In genomic region chr1:153833171-153833570, GRCh38 we compare ENCODE assay signal across 1 cellular context.
TF ChIP-seq lines count a peak whose summit lies in the region.

No MANE protein-coding gene starts in this region.

TF ChIP-seq in HepG2, 621 proteins besides CTCF, POLR2A, EP300 and RAD21 (continued from another document):
- no peak for TF ChIP-seq AHDC1 (CRISPR knock-in tag; IDR thresholded peaks at IDR 0.05; ENCODE audit: borderline replicate concordance)
- TF ChIP-seq, protein P1, sequence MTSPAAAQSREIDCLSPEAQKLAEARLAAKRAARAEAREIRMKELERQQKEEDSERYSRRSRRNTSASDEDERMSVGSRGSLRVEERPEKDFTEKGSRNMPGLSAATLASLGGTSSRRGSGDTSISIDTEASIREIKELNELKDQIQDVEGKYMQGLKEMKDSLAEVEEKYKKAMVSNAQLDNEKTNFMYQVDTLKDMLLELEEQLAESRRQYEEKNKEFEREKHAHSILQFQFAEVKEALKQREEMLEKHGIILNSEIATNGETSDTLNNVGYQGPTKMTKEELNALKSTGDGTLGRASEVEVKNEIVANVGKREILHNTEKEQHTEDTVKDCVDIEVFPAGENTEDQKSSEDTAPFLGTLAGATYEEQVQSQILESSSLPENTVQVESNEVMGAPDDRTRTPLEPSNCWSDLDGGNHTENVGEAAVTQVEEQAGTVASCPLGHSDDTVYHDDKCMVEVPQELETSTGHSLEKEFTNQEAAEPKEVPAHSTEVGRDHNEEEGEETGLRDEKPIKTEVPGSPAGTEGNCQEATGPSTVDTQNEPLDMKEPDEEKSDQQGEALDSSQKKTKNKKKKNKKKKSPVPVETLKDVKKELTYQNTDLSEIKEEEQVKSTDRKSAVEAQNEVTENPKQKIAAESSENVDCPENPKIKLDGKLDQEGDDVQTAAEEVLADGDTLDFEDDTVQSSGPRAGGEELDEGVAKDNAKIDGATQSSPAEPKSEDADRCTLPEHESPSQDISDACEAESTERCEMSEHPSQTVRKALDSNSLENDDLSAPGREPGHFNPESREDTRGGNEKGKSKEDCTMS (CRISPR knock-in tag; conservative IDR thresholded peaks at IDR 0.05): no peak
